In the genomic region with DNA sequence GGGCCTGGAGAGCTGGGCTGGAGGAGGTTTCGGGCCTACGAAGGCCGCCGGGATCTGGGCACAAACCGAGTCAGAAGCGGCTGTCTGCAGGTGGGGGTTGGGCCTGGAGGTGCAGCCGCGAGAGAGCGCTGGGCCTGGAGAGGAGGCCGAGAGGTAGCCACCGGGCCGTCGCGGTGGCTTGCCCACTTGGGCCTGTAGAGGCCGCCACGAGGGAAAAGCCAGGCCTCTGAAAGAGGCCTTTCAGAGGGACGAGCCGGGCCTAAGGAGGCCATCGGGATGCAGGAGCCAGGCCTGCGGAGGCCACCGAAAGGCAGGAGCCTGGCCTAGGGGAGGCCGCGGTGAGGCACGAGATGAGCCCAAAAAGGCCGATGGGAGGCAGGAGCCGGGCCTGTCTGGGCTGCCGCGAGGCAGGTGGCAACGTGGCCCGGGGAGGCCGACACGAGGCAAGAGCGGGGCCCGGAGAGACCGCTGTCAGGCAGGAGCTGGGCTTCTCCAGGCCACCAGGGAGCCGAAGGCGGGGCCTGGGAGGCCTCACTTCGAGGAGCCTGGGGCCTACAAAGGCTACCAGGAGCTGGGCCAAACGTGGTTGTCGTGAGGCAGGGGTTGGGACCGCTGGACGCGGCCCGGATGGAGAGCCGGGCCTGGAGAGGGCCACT, we compare ENCODE assay signal across 15 cellular contexts.
"Had no signal": no experiment of that assay in that cellular context is flagged by ENCODE, and none has a peak within 500 bp of the region (broad histone marks: within the 10 kb centered on the region; RNA-seq: fewer than 3 reads in every experiment).

No MANE protein-coding gene starts in this region.

- H3K27ac Mint-ChIP-seq: T-helper 17 cell had no signal

- H3K4me1 ChIP-seq: pancreas had no signal

- H3K9me3 Mint-ChIP-seq: neural crest cell had no signal

- DNase-seq: activated CD4-positive, alpha-beta T cell treated with anti-CD3 and anti-CD28 coated beads, Interleukin-2, amount 50 U/mL, for 4 hours; activated naive CD4-positive, alpha-beta T cell treated with anti-CD3 and anti-CD28 coated beads, Interleukin-2, amount 50 U/mL, for 16 hours; activated T-cell treated with anti-CD3 and anti-CD28 coated beads, Interleukin-2, amount 50 U/mL, for 1 hour; adrenal gland; central memory CD4-positive, alpha-beta T cell; cortex of kidney; hippocampal formation; left lung; stimulated activated CD4-positive, alpha-beta T cell treated with anti-CD3 and anti-CD28 coated beads, Interleukin-12 subunit alpha, Interleukin-12 subunit beta, amount 100 ng/mL, for 4 hours; stimulated activated naive CD8-positive, alpha-beta T cell treated with anti-CD3 and anti-CD28 coated beads, Interleukin-15, Interleukin-2, amounts not matched to agents 100 U/mL and 50 U/mL, for 24 hours; T-helper 17 cell had no signal

- H3K36me3 ChIP-seq: adrenal gland, left lung, pancreas, suprapubic skin, upper lobe of left lung had no signal

- H3K4me3 Mint-ChIP-seq: neural crest cell, T-helper 17 cell had no signal

- H3K27me3 Mint-ChIP-seq: T-helper 17 cell had no signal

- H3K4me3 ChIP-seq: adrenal gland, left lung, pancreas, suprapubic skin, upper lobe of left lung had no signal

- H3K9me3 ChIP-seq: adrenal gland, pancreas, suprapubic skin had no signal

- H3K4me1 Mint-ChIP-seq: neural crest cell had no signal

- H3K27me3 ChIP-seq: adrenal gland, left lung, pancreas, suprapubic skin, upper lobe of left lung had no signal

- H3K27ac ChIP-seq: adrenal gland, left lung, pancreas, suprapubic skin, upper lobe of left lung had no signal
